Comparison of ENCODE assay signal across 1 cellular context in genomic region chr20:46689082-46689753, GRCh38.
TF ChIP-seq lines count a peak whose summit lies in the region.

Gene TP53RK (minus strand): TSS chr20:46689444. CDS start chr20:46689414, 30 bp downstream.

TF ChIP-seq in HepG2, 621 proteins besides CTCF, POLR2A, EP300 and RAD21 (continued from another document and continues in another):
- TF ChIP-seq MED13 (CRISPR knock-in tag; IDR thresholded peaks at IDR 0.05) (peak; percentile 86; the same call in 1 of the 2 replicates), ZNF138 (CRISPR knock-in tag; IDR thresholded peaks at IDR 0.05; ENCODE audit: low read depth) (no peak), MIXL1 (CRISPR knock-in tag; IDR thresholded peaks at IDR 0.05) (no peak), NFKB2 (CRISPR knock-in tag; IDR thresholded peaks at IDR 0.05; ENCODE audit: borderline replicate concordance) (peak; percentile 99), MNT (IDR thresholded peaks at IDR 0.05) (no peak), ZNF746 (CRISPR knock-in tag; IDR thresholded peaks at IDR 0.05) (peak; percentile 90), FOXK2 (IDR thresholded peaks at IDR 0.05) (no peak), MBNL3 (CRISPR knock-in tag; conservative IDR thresholded peaks at IDR 0.05) (no peak), ZNF280B (CRISPR knock-in tag; IDR thresholded peaks at IDR 0.05; ENCODE audit: borderline replicate concordance) (no peak; the same call in 1 of the 2 replicates), ZNF382 (CRISPR knock-in tag; IDR thresholded peaks at IDR 0.05; ENCODE audit: borderline replicate concordance) (no peak), SRSF9 (IDR thresholded peaks at IDR 0.05; ENCODE audit: borderline replicate concordance, insufficient read depth, low read depth, low read length, poor library complexity, severe bottlenecking) (no peak), ZFP62 (CRISPR knock-in tag; IDR thresholded peaks at IDR 0.05) (no peak), ZNF44 (CRISPR knock-in tag; IDR thresholded peaks at IDR 0.05) (peak; percentile 95; the same call in 1 of the 2 replicates), HBP1 (CRISPR knock-in tag; IDR thresholded peaks at IDR 0.05; ENCODE audit: low read depth) (peak; percentile 69), POGZ (CRISPR knock-in tag; IDR thresholded peaks at IDR 0.05) (peak; percentile 77; the same call in 1 of the 2 replicates), AHR (CRISPR knock-in tag; IDR thresholded peaks at IDR 0.05) (peak; percentile 89; the same call in 1 of the 2 replicates), HMGA1 (CRISPR knock-in tag; conservative IDR thresholded peaks at IDR 0.05) (no peak), ZBTB20 (CRISPR knock-in tag; IDR thresholded peaks at IDR 0.05; ENCODE audit: borderline replicate concordance, low read depth) (no peak), CENPT (CRISPR knock-in tag; IDR thresholded peaks at IDR 0.05; ENCODE audit: low read depth) (peak; percentile 86; the same call in 1 of the 2 replicates), STAT5B (CRISPR knock-in tag; IDR thresholded peaks at IDR 0.05) (no peak; the same call in 1 of the 2 replicates), TRAFD1 (CRISPR knock-in tag; IDR thresholded peaks at IDR 0.05; ENCODE audit: borderline replicate concordance) (peak; percentile 92; the same call in 1 of the 2 replicates), ZNF556 (CRISPR knock-in tag; IDR thresholded peaks at IDR 0.05; ENCODE audit: borderline replicate concordance) (peak; percentile 77; the same call in 1 of the 2 replicates), ZNF451 (CRISPR knock-in tag; IDR thresholded peaks at IDR 0.05) (0 out of 2 replicates have a peak, but pooled peaks have one; percentile 26), MAFF (IDR thresholded peaks at IDR 0.05; ENCODE audit: low read depth, low read length) (no peak), MLXIP (CRISPR knock-in tag; IDR thresholded peaks at IDR 0.05; ENCODE audit: borderline replicate concordance) (peak; percentile 33; the same call in 1 of the 2 replicates), U2AF1 (optimal IDR thresholded peaks at IDR 0.05; ENCODE audit: low read depth, low read length) (peak; percentile 90), NR1H2 (CRISPR knock-in tag; IDR thresholded peaks at IDR 0.05; ENCODE audit: borderline replicate concordance, low read depth) (peak; percentile 70), ZNF142 (CRISPR knock-in tag; IDR thresholded peaks at IDR 0.05) (peak; percentile 92), ZNF367 (CRISPR knock-in tag; IDR thresholded peaks at IDR 0.05; ENCODE audit: borderline replicate concordance) (peak; percentile 72; the same call in 1 of the 2 replicates), UBTF (CRISPR knock-in tag; IDR thresholded peaks at IDR 0.05) (peak; percentile 100), SMARCE1 (IDR thresholded peaks at IDR 0.05; ENCODE audit: borderline replicate concordance) (no peak), GMEB2 (CRISPR knock-in tag; IDR thresholded peaks at IDR 0.05; ENCODE audit: low read depth) (no peak), ZNF329 (CRISPR knock-in tag; IDR thresholded peaks at IDR 0.05; ENCODE audit: low read depth) (peak; percentile 75; the same call in 1 of the 2 replicates), ZC3H4 (CRISPR knock-in tag; IDR thresholded peaks at IDR 0.05; ENCODE audit: borderline replicate concordance) (0 out of 2 replicates have a peak, but pooled peaks have one; percentile 30), ZNF724P (CRISPR knock-in tag; IDR thresholded peaks at IDR 0.05; ENCODE audit: borderline replicate concordance) (0 out of 2 replicates have a peak, but pooled peaks have one; percentile 15), MEF2D (CRISPR knock-in tag; IDR thresholded peaks at IDR 0.05) (0 out of 2 replicates have a peak, but pooled peaks have one; percentile 33), ZNF253 (CRISPR knock-in tag; IDR thresholded peaks at IDR 0.05; ENCODE audit: borderline replicate concordance) (no peak; the same call in 1 of the 2 replicates), MYC (CRISPR knock-in tag; IDR thresholded peaks at IDR 0.05; ENCODE audit: borderline replicate concordance) (peak; percentile 94)
